10 cellular contexts compared by ENCODE assay signal in the genomic region with DNA sequence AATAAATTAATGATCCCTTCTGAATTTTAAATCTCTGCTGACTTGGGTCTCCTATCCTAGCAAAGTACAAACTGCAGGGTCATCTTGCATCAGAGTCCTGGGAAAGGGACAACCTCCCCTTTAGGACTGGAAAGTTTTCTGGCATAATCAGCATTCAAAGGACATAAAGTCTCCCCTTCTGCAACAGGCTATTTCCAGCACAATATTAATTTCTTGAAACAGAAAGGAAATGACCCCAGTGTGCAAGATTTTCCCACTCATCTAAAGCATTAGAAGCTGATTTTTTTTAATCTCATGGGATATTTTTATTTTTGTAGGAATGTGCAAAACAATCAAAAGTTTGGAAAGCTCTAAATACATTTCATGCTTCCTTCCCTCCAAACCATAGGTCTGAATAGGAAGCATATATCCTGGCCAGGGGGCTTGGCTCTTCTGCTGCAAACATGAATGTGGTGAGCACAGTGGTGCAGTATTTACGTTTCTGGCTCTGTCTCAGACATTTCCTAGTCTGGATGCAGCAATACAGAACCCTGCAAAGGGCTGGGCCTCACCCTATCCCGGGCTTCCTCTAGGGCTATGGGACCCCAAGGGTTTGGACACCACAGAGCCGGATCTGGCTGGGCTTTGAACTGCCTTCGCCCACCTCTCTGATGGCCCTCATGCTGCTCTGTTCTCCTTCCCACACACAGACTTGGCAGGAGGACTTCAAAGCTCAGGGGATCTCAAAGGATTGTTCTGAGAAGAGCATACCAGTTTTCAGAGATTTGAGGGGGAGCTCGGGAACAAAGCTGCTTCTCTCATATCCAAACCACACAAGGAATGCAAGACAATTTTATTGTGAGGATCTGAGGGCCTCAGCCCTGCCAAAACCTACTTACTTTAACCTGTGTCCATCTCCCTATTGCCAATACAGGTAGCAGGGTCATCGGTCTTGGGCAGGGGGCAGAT.
DNase-seq lines count a peak whose midpoint lies in the region; ATAC-seq, FAIRE-seq and TF ChIP-seq lines count a peak whose summit lies in the region.
"Had no signal": no experiment of that assay in that cellular context is flagged by ENCODE, and none has a peak within 500 bp of the region (broad histone marks: within the 10 kb centered on the region; RNA-seq: fewer than 3 reads in every experiment).

No MANE protein-coding gene starts in this region.

- peaks cover 5% of the 10 kb centered on the region for H3K9me3 Mint-ChIP-seq in nephron

- DNase-seq in DMS 273 (lab: John Stamatoyannopoulos, UW; ENCODE audit: unreplicated experiment) (peak; percentile 7), DMS 273 treated with DMSO at 0.1 percent for 48 hours (lab: John Stamatoyannopoulos, UW) (no peak), fibroblast of gingiva (ENCODE audit: low read depth) (peak; percentile 90), urothelium cell line (ENCODE audit: low spot score) (peak; percentile 54), GF-D8 (lab: John Stamatoyannopoulos, UW) (no peak), NCI-H2081 treated with DMSO at 0.1 percent for 48 hours (lab: John Stamatoyannopoulos, UW) (no peak)
- DNase-seq: activated T-cell treated with anti-CD3 and anti-CD28 coated beads for 4 hours; stimulated activated CD8-positive, alpha-beta memory T cell treated with anti-CD3 and anti-CD28 coated beads, Interleukin-4, amount 100 ng/mL, for 48 hours had no signal

- no peak for TF ChIP-seq CTCF in nephron (IDR thresholded peaks at IDR 0.05; ENCODE audit: unreplicated experiment in 3 of 3)

- peak overlapping the region; percentile 82 to 91 (median 91) for H3K27ac Mint-ChIP-seq in nephron

- ATAC-seq in HG02870 (IDR thresholded peaks at IDR 0.05; ENCODE audit: unreplicated experiment) = no peak

- peak overlapping the region in 1 of 3 experiments; percentile 8 for H3K4me3 Mint-ChIP-seq in nephron

- peaks cover 38% of the 10 kb centered on the region for H3K4me1 Mint-ChIP-seq in nephron

- H3K36me3 Mint-ChIP-seq in nephron (ENCODE audit: low read depth) = peaks cover 30% of the 10 kb centered on the region

- H3K27me3 Mint-ChIP-seq in nephron (ENCODE audit: low read depth) = no peaks in the 10 kb centered on the region

- no peak for FAIRE-seq in urothelium cell line (lab: Jason Lieb, UNC)

Comparison
In these comparisons a context has a peak if more than half of its experiments do, and no peak if none do; other contexts are left out.
1. DNase-seq: peak in DMS 273 (single experiment), fibroblast of gingiva (single experiment) and urothelium cell line (single experiment); none in DMS 273 treated with DMSO at 0.1 percent for 48 hours (single experiment), GF-D8 (single experiment) and NCI-H2081 treated with DMSO at 0.1 percent for 48 hours (single experiment).